12 cellular contexts compared by ENCODE assay signal in the genomic region with DNA sequence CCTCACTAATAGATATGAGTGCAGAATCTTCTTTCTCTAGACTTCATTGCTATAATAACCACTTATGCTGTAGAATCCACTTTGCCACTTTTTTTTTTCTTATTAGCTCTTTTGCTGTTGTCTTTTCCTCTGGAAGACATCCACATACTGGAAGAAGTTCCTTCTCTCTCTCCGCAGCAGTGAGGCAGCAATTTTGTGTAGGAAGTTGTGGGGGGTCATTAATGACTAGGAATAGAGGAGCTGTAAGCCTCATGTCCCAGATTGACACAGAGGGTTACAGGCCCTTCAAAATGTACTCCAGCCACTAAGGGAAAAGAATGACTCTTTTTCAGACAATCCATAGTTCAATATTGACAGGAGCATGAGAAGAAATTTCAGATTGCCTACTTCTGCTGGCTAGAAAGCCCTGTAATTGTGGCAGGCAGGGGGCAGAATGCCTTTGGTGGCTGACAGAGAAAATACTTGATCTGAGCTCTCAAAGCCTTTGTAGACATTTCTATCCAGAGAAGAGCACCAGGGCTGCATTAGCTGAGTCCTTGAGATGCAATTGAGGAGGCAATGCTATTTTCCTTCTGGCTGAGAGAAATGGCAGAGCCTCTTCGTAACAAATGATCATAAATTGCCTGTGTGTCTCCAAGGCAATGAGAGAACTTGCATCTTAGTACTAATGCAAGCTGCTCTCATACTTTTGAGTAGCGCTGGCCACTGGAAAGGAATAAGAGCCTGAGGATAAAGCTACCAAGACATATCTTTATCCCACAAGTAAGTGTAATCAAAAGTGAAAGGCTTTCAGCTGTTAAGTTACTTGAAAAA.
"Had no signal": no experiment of that assay in that cellular context is flagged by ENCODE, and none has a peak within 500 bp of the region (broad histone marks: within the 10 kb centered on the region; RNA-seq: fewer than 3 reads in every experiment).

No MANE protein-coding gene starts in this region.

- H3K4me3 ChIP-seq: heart left ventricle, tibial artery had no signal

- H3K9me3 ChIP-seq: heart left ventricle, tibial artery had no signal

- H3K27ac ChIP-seq: brain microvascular endothelial cell, tibial artery had no signal

- H3K4me1 ChIP-seq: heart left ventricle, tibial artery had no signal

- DNase-seq: activated CD4-positive, alpha-beta T cell treated with anti-CD3 and anti-CD28 coated beads for 1 hour; activated CD4-positive, alpha-beta T cell treated with anti-CD3 and anti-CD28 coated beads, Interleukin-2, amount 50 U/mL, for 4 hours; activated naive CD4-positive, alpha-beta T cell; activated naive CD8-positive, alpha-beta T cell treated with anti-CD3 and anti-CD28 coated beads, Interleukin-2, amount 10 ng/mL, durations not matched to agents 7 days and 5 days; activated T-cell treated with anti-CD3 and anti-CD28 coated beads for 4 hours; brain microvascular endothelial cell; cerebellar nuclear complex; dermis blood vessel endothelial cell; heart left ventricle; islet precursor cell; tibial artery had no signal

- H3K36me3 ChIP-seq: brain microvascular endothelial cell, heart left ventricle, tibial artery had no signal

- H3K27me3 ChIP-seq: brain microvascular endothelial cell, heart left ventricle, tibial artery had no signal

- ATAC-seq: heart left ventricle; stimulated activated effector memory CD8-positive, alpha-beta T cell treated with anti-CD3 and anti-CD28 coated beads, Interleukin-12 subunit alpha, Interleukin-12 subunit beta, amount 100 ng/mL, for 72 hours had no signal
